Comparison of ENCODE assay signal across 9 cellular contexts in the genomic region with DNA sequence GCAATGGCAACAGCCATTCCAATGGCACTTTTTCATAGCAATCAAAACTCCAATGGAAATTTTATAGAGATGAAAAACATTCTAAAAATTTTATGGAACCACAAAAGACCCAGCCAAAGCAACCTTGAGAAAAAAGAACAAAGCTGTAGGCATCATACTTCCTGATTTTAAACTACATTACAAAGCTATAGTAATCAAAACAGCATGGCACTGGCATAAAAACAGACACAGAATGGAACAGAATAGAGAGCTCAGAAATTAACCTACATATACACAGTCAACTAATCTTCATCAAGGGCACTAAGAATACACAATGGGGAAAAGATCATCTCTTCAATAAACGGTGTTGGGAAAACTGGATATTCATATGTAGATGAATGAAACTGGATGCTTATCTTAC.
"Had no signal": no experiment of that assay in that cellular context is flagged by ENCODE, and none has a peak within 500 bp of the region (broad histone marks: within the 10 kb centered on the region; RNA-seq: fewer than 3 reads in every experiment).

No MANE protein-coding gene starts in this region.

- H3K27ac ChIP-seq: HL-60, KMS-11 had no signal

- FAIRE-seq: HepG2, HTR-8/SVneo had no signal

- ATAC-seq: HepG2 had no signal

- H3K4me2 ChIP-seq: KMS-11 had no signal

- DNase-seq: IMR-90, Karpas-422, Kasumi-1, KBM-7, KG1 had no signal

- H3K9ac ChIP-seq: KMS-11 had no signal
